8 cellular contexts compared by ENCODE assay signal in genomic region chr22:31082606-31083376, GRCh38. TPM values are rescaled to one million over a fixed set of nuclear protein-coding genes. Genes with fewer than 3 reads are reported as not detected.
A peak's percentile ranks its signal among the peaks of the same experiment; 100 is the strongest.
DNase-seq lines count a peak whose midpoint lies in the region; ATAC-seq and TF ChIP-seq lines count a peak whose summit lies in the region.
"Had no signal": no experiment of that assay in that cellular context is flagged by ENCODE, and none has a peak within 500 bp of the region (broad histone marks: within the 10 kb centered on the region; RNA-seq: fewer than 3 reads in every experiment).

No MANE protein-coding gene starts in this region.

- intact Hi-C loops in activated T-helper 1 cell treated with anti-CD3 and anti-CD28 coated beads, Interleukin-12 subunit alpha, Interleukin-12 subunit beta, Interleukin-2, Interleukin-4 antibody, amounts not matched to agents 30 ng/mL and 10 ng/mL and 1 ng/mL, durations not matched to agents 14 hours and 24 hours and 36 hours (cut with micrococcal nuclease), result loop anchor here (10.0 kb wide), 1 partner anchor 862 kb away; the partner anchor contains the start of gene YWHAH

- peak overlapping the region; percentile 49 for H3K27ac Mint-ChIP-seq in activated T-helper 1 cell treated with anti-CD3 and anti-CD28 coated beads, Interleukin-12 subunit alpha, Interleukin-12 subunit beta, Interleukin-2, Interleukin-4 antibody, amounts not matched to agents 30 ng/mL and 10 ng/mL and 1 ng/mL, durations not matched to agents 14 hours and 24 hours and 36 hours
- H3K27ac Mint-ChIP-seq: dendritic cell treated with granulocyte-macrophage colony-stimulating factor and Interleukin-4, amounts not matched to agents 40 ng/mL and 50 ng/mL, for 4 days had no signal

- peak overlapping the region; percentile 92 for H3K4me3 Mint-ChIP-seq in activated T-helper 1 cell treated with anti-CD3 and anti-CD28 coated beads, Interleukin-12 subunit alpha, Interleukin-12 subunit beta, Interleukin-2, Interleukin-4 antibody, amounts not matched to agents 30 ng/mL and 10 ng/mL and 1 ng/mL, durations not matched to agents 14 hours and 24 hours and 36 hours

- H3K36me3 Mint-ChIP-seq in activated T-helper 1 cell treated with anti-CD3 and anti-CD28 coated beads, Interleukin-12 subunit alpha, Interleukin-12 subunit beta, Interleukin-2, Interleukin-4 antibody, amounts not matched to agents 30 ng/mL and 10 ng/mL and 1 ng/mL, durations not matched to agents 14 hours and 24 hours and 36 hours (ENCODE audit: low read depth), result no peaks in the 10 kb centered on the region

- no peaks in the 10 kb centered on the region for H3K27me3 Mint-ChIP-seq in activated T-helper 1 cell treated with anti-CD3 and anti-CD28 coated beads, Interleukin-12 subunit alpha, Interleukin-12 subunit beta, Interleukin-2, Interleukin-4 antibody, amounts not matched to agents 30 ng/mL and 10 ng/mL and 1 ng/mL, durations not matched to agents 14 hours and 24 hours and 36 hours (ENCODE audit: insufficient read depth)

- no peak for TF ChIP-seq EP300 in gastroesophageal sphincter (IDR thresholded peaks at IDR 0.05)

- no peaks in the 10 kb centered on the region for H3K9me3 ChIP-seq in gastroesophageal sphincter

- H3K4me1 Mint-ChIP-seq in activated T-helper 1 cell treated with anti-CD3 and anti-CD28 coated beads, Interleukin-12 subunit alpha, Interleukin-12 subunit beta, Interleukin-2, Interleukin-4 antibody, amounts not matched to agents 30 ng/mL and 10 ng/mL and 1 ng/mL, durations not matched to agents 14 hours and 24 hours and 36 hours (ENCODE audit: low read depth), result peaks cover 40% of the 10 kb centered on the region

- H3K4me3 ChIP-seq in GM12864 (ENCODE audit: low read depth, low read length), result no peak overlapping the region; the same call in 1 of the 2 replicates
- H3K4me3 ChIP-seq in gastroesophageal sphincter, result peak overlapping the region; percentile 76 to 89
- peak overlapping the region; percentile 82 for H3K4me3 ChIP-seq in rectal smooth muscle tissue (ENCODE audit: low read length)

- H3K27ac ChIP-seq in gastroesophageal sphincter (peak overlapping the region; percentile 89 to 100 (median 98)), rectal smooth muscle tissue (ENCODE audit: low read depth, low read length) (peak overlapping the region; percentile 98)

- H3K9me3 Mint-ChIP-seq in activated T-helper 1 cell treated with anti-CD3 and anti-CD28 coated beads, Interleukin-12 subunit alpha, Interleukin-12 subunit beta, Interleukin-2, Interleukin-4 antibody, amounts not matched to agents 30 ng/mL and 10 ng/mL and 1 ng/mL, durations not matched to agents 14 hours and 24 hours and 36 hours, result no peaks in the 10 kb centered on the region
- H3K9me3 Mint-ChIP-seq: dendritic cell treated with granulocyte-macrophage colony-stimulating factor and Interleukin-4, amounts not matched to agents 40 ng/mL and 50 ng/mL, for 4 days had no signal

- peaks cover 0 to 72% (median 50%) of the 10 kb centered on the region in 3 donors for H3K4me1 ChIP-seq in gastroesophageal sphincter
- H3K4me1 ChIP-seq in rectal smooth muscle tissue (ENCODE audit: control insufficient read depth, insufficient read depth, low read length), result peaks cover 44% of the 10 kb centered on the region

- H3K36me3 ChIP-seq in gastroesophageal sphincter (peaks cover 0 to 10% of the 10 kb centered on the region in 2 donors), rectal smooth muscle tissue (ENCODE audit: control insufficient read depth, insufficient read depth, low read length) (peaks cover 2% of the 10 kb centered on the region)

- ATAC-seq in gastroesophageal sphincter, result peak; percentile 21
- no peak for ATAC-seq in HG03196 (IDR thresholded peaks at IDR 0.05; ENCODE audit: unreplicated experiment)

- TF ChIP-seq POLR2A in gastroesophageal sphincter (IDR thresholded peaks at IDR 0.05), result peak in 1 of 2 donors; percentile 30

- peak; percentile 60 for TF ChIP-seq CTCF in GM12864 (IDR thresholded peaks at IDR 0.05; ENCODE audit: low read depth, low read length, missing control alignments)
- TF ChIP-seq CTCF in gastroesophageal sphincter (IDR thresholded peaks at IDR 0.05), result peak in 3 of 4 experiments; percentile 79 to 91 (median 81)

- DNase-seq in GM12864 (ENCODE audit: low read depth), result no peak
- peak; percentile 12 for DNase-seq in NCI-H1694 treated with DMSO at 0.1 percent for 48 hours (lab: John Stamatoyannopoulos, UW)
- no peak for DNase-seq in activated T-helper 1 cell treated with anti-CD3 and anti-CD28 coated beads, Interleukin-12 subunit alpha, Interleukin-12 subunit beta, Interleukin-2, Interleukin-4 antibody, amounts not matched to agents 30 ng/mL and 10 ng/mL and 1 ng/mL, durations not matched to agents 14 hours and 24 hours and 36 hours (ENCODE audit: low spot score)
- no peak for DNase-seq in NCI-H2227 treated with DMSO at 0.1 percent for 48 hours (lab: John Stamatoyannopoulos, UW)

- WGBS in gastroesophageal sphincter (ENCODE audit: low coverage in 1 of 2), 2 donors, result no CpG with 5 or more reads among the region's 11 CpGs

- H3K27me3 ChIP-seq in gastroesophageal sphincter, result no peaks in the 10 kb centered on the region
- no peaks in the 10 kb centered on the region for H3K27me3 ChIP-seq in rectal smooth muscle tissue (ENCODE audit: control insufficient read depth, insufficient read depth, low read length)

- H3K9ac ChIP-seq in rectal smooth muscle tissue (ENCODE audit: low read length), result peak overlapping the region; percentile 63

RNA-seq across cellular contexts. Expression of gene SMTN, which starts 1.7 kb away (rescaled TPM):
- total RNA-seq in activated T-helper 1 cell treated with anti-CD3 and anti-CD28 coated beads, Interleukin-12 subunit alpha, Interleukin-12 subunit beta, Interleukin-2, Interleukin-4 antibody, amounts not matched to agents 30 ng/mL and 10 ng/mL and 1 ng/mL, durations not matched to agents 14 hours and 24 hours and 36 hours, result 10.2 and 13.7 TPM in 2 replicates
- total RNA-seq in gastroesophageal sphincter, result 1,000 to 10,000 TPM in 2 of 4 donors, 100 to 1,000 TPM in 2; 900 to 1,687 (median 1,274) TPM

RNA-seq across cellular contexts. Expression of gene SELENOM, which starts 24.6 kb away (rescaled TPM):
- 6.4 and 9.8 TPM in 2 replicates for total RNA-seq in activated T-helper 1 cell treated with anti-CD3 and anti-CD28 coated beads, Interleukin-12 subunit alpha, Interleukin-12 subunit beta, Interleukin-2, Interleukin-4 antibody, amounts not matched to agents 30 ng/mL and 10 ng/mL and 1 ng/mL, durations not matched to agents 14 hours and 24 hours and 36 hours
- total RNA-seq in gastroesophageal sphincter, result 1,000 to 10,000 TPM in 3 of 4 donors, 100 to 1,000 TPM in 1; 941 to 2,300 (median 1,432) TPM

RNA-seq across cellular contexts. Expression of gene INPP5J, which starts 40.0 kb away (rescaled TPM):
- 0.17 TPM in 1 of 2 replicates, not detected in the other for total RNA-seq in activated T-helper 1 cell treated with anti-CD3 and anti-CD28 coated beads, Interleukin-12 subunit alpha, Interleukin-12 subunit beta, Interleukin-2, Interleukin-4 antibody, amounts not matched to agents 30 ng/mL and 10 ng/mL and 1 ng/mL, durations not matched to agents 14 hours and 24 hours and 36 hours
- 1 to 10 TPM in 3 of 4 donors, under 1 TPM in 1; 0.54 to 5.3 (median 2.1) TPM for total RNA-seq in gastroesophageal sphincter

RNA-seq across cellular contexts. Expression of gene PLA2G3, which starts 57.5 kb away (rescaled TPM):
- total RNA-seq in activated T-helper 1 cell treated with anti-CD3 and anti-CD28 coated beads, Interleukin-12 subunit alpha, Interleukin-12 subunit beta, Interleukin-2, Interleukin-4 antibody, amounts not matched to agents 30 ng/mL and 10 ng/mL and 1 ng/mL, durations not matched to agents 14 hours and 24 hours and 36 hours, result not detected in 2 replicates
- under 1 TPM in 3 of 4 donors, not detected in 1; 0.12 to 0.47 (median 0.22) TPM for total RNA-seq in gastroesophageal sphincter

Comparison
In these comparisons a context has a peak if more than half of its experiments do, and no peak if none do; other contexts are left out.
1. RNA of gene SMTN, which starts 1.7 kb away (total RNA-seq): 900 to 1,687 TPM in gastroesophageal sphincter; 10.2 to 13.7 TPM in activated T-helper 1 cell treated with anti-CD3 and anti-CD28 coated beads, Interleukin-12 subunit alpha, Interleukin-12 subunit beta, Interleukin-2, Interleukin-4 antibody, amounts not matched to agents 30 ng/mL and 10 ng/mL and 1 ng/mL, durations not matched to agents 14 hours and 24 hours and 36 hours; every median in the first group is over 10 times any median in the second.
2. RNA of gene SELENOM, which starts 24.6 kb away (total RNA-seq): 941 to 2,300 TPM in gastroesophageal sphincter; 6.4 to 9.8 TPM in activated T-helper 1 cell treated with anti-CD3 and anti-CD28 coated beads, Interleukin-12 subunit alpha, Interleukin-12 subunit beta, Interleukin-2, Interleukin-4 antibody, amounts not matched to agents 30 ng/mL and 10 ng/mL and 1 ng/mL, durations not matched to agents 14 hours and 24 hours and 36 hours; every median in the first group is over 10 times any median in the second.